In genomic region chr10:102113956-102114857, GRCh38 we compare ENCODE assay signal across 7 cellular contexts. TPM values are rescaled to one million over a fixed set of nuclear protein-coding genes. Genes with fewer than 3 reads are reported as not detected.
DNase-seq lines count a peak whose midpoint lies in the region; ATAC-seq, FAIRE-seq and TF ChIP-seq lines count a peak whose summit lies in the region.

No MANE protein-coding gene starts in this region.

- H3K27ac ChIP-seq in H1 (ENCODE audit: low read depth, low read length) (peak overlapping the region; percentile 65; the same call in 1 of the 2 replicates), muscle layer of colon (ENCODE audit: low read depth, low read length) (peak overlapping the region; percentile 63)

- CTCF ChIA-PET in H1 (lab: Charles Lee; ENCODE audit: partially characterized antibody), result interaction anchor here (0.6 to 7.9 kb wide), 16 partner anchors 9 to 507 kb away, joined by 3 to 86 read pairs (median 4); partner anchors contain the start of gene NOLC1

- peaks cover 9% of the 10 kb centered on the region for H3K23me2 ChIP-seq in H1 (ENCODE audit: low read depth, low read length)

- TF ChIP-seq RAD21 in H1 (IDR thresholded peaks at IDR 0.05 in 1 of 2, conservative IDR thresholded peaks at IDR 0.05 in 1 of 2; ENCODE audit: low read depth in 2 of 2, low read length in 2 of 2), result no peak

- no peak overlapping the region for H2BK20ac ChIP-seq in H1 (ENCODE audit: low read length)

- H3K36me3 ChIP-seq in H1 (ENCODE audit: control insufficient read depth in 2 of 4, insufficient read depth in 4 of 4, low read length in 3 of 4) (peaks cover 19 to 28% (median 23%) of the 10 kb centered on the region in 4 experiments), muscle layer of colon (ENCODE audit: insufficient read depth, low read length) (peaks cover 23% of the 10 kb centered on the region)

- H3K23ac ChIP-seq in H1 (ENCODE audit: insufficient read length), result no peak overlapping the region

- TF ChIP-seq EP300 in H1 (IDR thresholded peaks at IDR 0.05; ENCODE audit: borderline replicate concordance in 1 of 2, low read depth in 2 of 2, low read length in 2 of 2), result no peak

- POLR2A ChIA-PET in H1 (lab: Charles Lee; ENCODE audit: partially characterized antibody), result interaction anchor here (0.6 to 5.0 kb wide), 19 partner anchors 8 to 296 kb away, joined by 3 to 34 read pairs (median 4); partner anchors contain the start of genes NOLC1 and OGA

- H2BK120ac ChIP-seq in H1 (replicated peaks; ENCODE audit: low read depth, low read length), result no peak overlapping the region

- no peak overlapping the region for H2BK15ac ChIP-seq in H1 (ENCODE audit: low read length)

- H3K4ac ChIP-seq in H1 (replicated peaks; ENCODE audit: insufficient read length, low read depth, low read length), result no peak overlapping the region

- no peak for FAIRE-seq in H1 (lab: Jason Lieb, UNC)

- no peak overlapping the region for H2AK5ac ChIP-seq in H1 (ENCODE audit: low read depth, low read length)

- peaks cover 34 to 35% of the 10 kb centered on the region in 2 experiments for H4K20me1 ChIP-seq in H1 (replicated peaks in 1 of 2; ENCODE audit: control insufficient read depth in 1 of 2, insufficient read depth in 2 of 2, low read length in 2 of 2)

- H3K9ac ChIP-seq in H1 (replicated peaks in 1 of 4; ENCODE audit: extremely low read depth in 1 of 4, low read depth in 3 of 4, low read length in 3 of 4), result peak overlapping the region; percentile 38 to 83 (median 75); a peak in 6 of 7 replicates
- H3K9ac ChIP-seq in muscle layer of colon (ENCODE audit: low read length), result peak overlapping the region; percentile 34

- H3K9me3 ChIP-seq in H1 (ENCODE audit: insufficient read depth in 2 of 2, low read depth in 1 of 2, low read length in 1 of 2) (no peaks in the 10 kb centered on the region), muscle layer of colon (ENCODE audit: low read length) (no peaks in the 10 kb centered on the region)

- H3K14ac ChIP-seq in H1 (ENCODE audit: insufficient read length), result no peak overlapping the region

- peak overlapping the region; percentile 52; the same call in 1 of the 2 replicates for H4K8ac ChIP-seq in H1 (ENCODE audit: extremely low read depth, insufficient read depth, low read length)

- peaks cover 20% of the 10 kb centered on the region; the same call in 1 of the 2 replicates for H3K79me1 ChIP-seq in H1 (ENCODE audit: low read depth, low read length)

- H4K5ac ChIP-seq in H1 (ENCODE audit: insufficient read length, low read depth, low read length), result peak overlapping the region; percentile 26

- H3K27me3 ChIP-seq in H1 (replicated peaks in 1 of 4; ENCODE audit: control insufficient read depth in 3 of 4, extremely low read depth in 1 of 4, insufficient read depth in 3 of 4, low read length in 3 of 4) (no peaks in the 10 kb centered on the region), muscle layer of colon (ENCODE audit: control insufficient read depth in 1 of 2, insufficient read depth in 2 of 2, low read length in 2 of 2) (no peaks in the 10 kb centered on the region)

- no peak overlapping the region; the same call in 1 of the 2 replicates for H2BK5ac ChIP-seq in H1 (ENCODE audit: low read depth, low read length)

- no peak overlapping the region for H2AFZ ChIP-seq in H1 (ENCODE audit: low read length)

- H3K4me1 ChIP-seq in H1 (replicated peaks in 1 of 4; ENCODE audit: control insufficient read depth in 3 of 4, insufficient read depth in 4 of 4, low read length in 3 of 4) (peaks cover 22 to 48% (median 31%) of the 10 kb centered on the region in 4 experiments), muscle layer of colon (ENCODE audit: insufficient read depth, low read length) (peaks cover 56% of the 10 kb centered on the region)

- 2% methylated on average over 26 of the region's 45 CpGs; no CpG with 5 or more reads in 1 of the 2 experiments for WGBS in H1 (ENCODE audit: extremely low coverage in 1 of 2, insufficient coverage in 1 of 2, insufficient read length in 1 of 2, insufficient replicate concordance in 2 of 2, low coverage in 1 of 2, low lambda C conversion rate in 2 of 2, missing lambda C conversion rate in 1 of 2), 2 experiments

- DNase-seq in GM10266 (ENCODE audit: extremely low spot score) (peak; percentile 47), RPMI7951 (ENCODE audit: low read depth) (peak; percentile 26), H1 (ENCODE audit: low read depth in 1 of 2, low spot score in 2 of 2) (peak in 1 of 2 experiments; percentile 62), OCI-M2 (lab: John Stamatoyannopoulos, UW; ENCODE audit: unreplicated experiment) (no peak)

- H3K79me2 ChIP-seq in H1 (ENCODE audit: control insufficient read depth in 1 of 2, insufficient read depth in 2 of 2, low read length in 2 of 2), result peaks cover 24 to 80% of the 10 kb centered on the region in 2 experiments

- H2BK12ac ChIP-seq in H1 (ENCODE audit: low read depth, low read length), result no peak overlapping the region

- peak overlapping the region; percentile 76; the same call in 1 of the 2 replicates for H3K18ac ChIP-seq in H1 (ENCODE audit: extremely low read depth, low read length)

- peak overlapping the region; percentile 68 for H4K91ac ChIP-seq in H1 (replicated peaks; ENCODE audit: insufficient read length, low read length)

- TF ChIP-seq POLR2A in H1 (IDR thresholded peaks at IDR 0.05; ENCODE audit: control extremely low read depth in 1 of 2, low read depth in 2 of 2, low read length in 2 of 2), result no peak

- H3K4me3 ChIP-seq in H1 (ENCODE audit: extremely low read depth in 1 of 4, insufficient read depth in 2 of 4, low read depth in 3 of 4, low read length in 4 of 4) (peak overlapping the region; percentile 83 to 96 (median 88)), muscle layer of colon (ENCODE audit: low read depth in 1 of 2, low read length in 2 of 2) (peak overlapping the region; percentile 61 to 65)

- ATAC-seq in HG02623 (IDR thresholded peaks at IDR 0.05; ENCODE audit: unreplicated experiment) (peak; percentile 8), HG03469 (IDR thresholded peaks at IDR 0.05; ENCODE audit: unreplicated experiment) (no peak)

- peak overlapping the region; percentile 65 to 82 for H3K4me2 ChIP-seq in H1 (ENCODE audit: insufficient read depth in 1 of 2, low read depth in 2 of 2, low read length in 2 of 2)

- peak overlapping the region; percentile 56 for H3K56ac ChIP-seq in H1 (replicated peaks; ENCODE audit: insufficient read length, low read depth, low read length)

- no peak for TF ChIP-seq CTCF in GM10266 (IDR thresholded peaks at IDR 0.05; ENCODE audit: control insufficient read depth, insufficient read depth, low read depth, missing control alignments)
- TF ChIP-seq CTCF in H1 (IDR thresholded peaks at IDR 0.05; ENCODE audit: control extremely low read depth in 1 of 3, insufficient read depth in 1 of 3, low read depth in 1 of 3, low read length in 3 of 3), result no peak

RNA-seq across cellular contexts. Expression of gene LDB1, which starts 6.0 kb away (rescaled TPM):
- 17.2 and 19.6 TPM in 2 replicates for total RNA-seq in RPMI7951 (2014; rRNA removed; shearing (Covaris generic))
- total RNA-seq in H1 (2021; fragmentation: NEBNext Ultra II Directional; extraction: Animal tissue kit (Norgen Biotek cat#: 25700)), result 88.4 and 88.8 TPM in 2 replicates
- polyA plus RNA-seq in H1 (2011; rRNA removed), result 138 and 170 TPM in 2 replicates
- polyA plus RNA-seq in H1 (2011; cell fraction: cytosol; rRNA removed), result 134 TPM
- 345 TPM for polyA plus RNA-seq in H1 (2011; cell fraction: nucleus; rRNA removed)
- polyA plus RNA-seq in H1 (2012, experiment 1 of 2), result 91.5 to 105 TPM (median 97.6 TPM) in 4 replicates
- 61.4 TPM for polyA plus RNA-seq in H1 (2012, experiment 2 of 2)
- 72.4 TPM for polyA plus RNA-seq in H1 (2013, experiment 1 of 2)
- 63.4 TPM for polyA plus RNA-seq in H1 (2013, experiment 2 of 2)
- 136 and 173 TPM in 2 replicates for polyA minus RNA-seq in H1 (2011; rRNA and poly(A)+ RNA removed)
- 72.1 TPM for polyA minus RNA-seq in H1 (2011; cell fraction: cytosol; rRNA and poly(A)+ RNA removed)
- 91.2 TPM for polyA minus RNA-seq in H1 (2011; cell fraction: nucleus; rRNA and poly(A)+ RNA removed)

RNA-seq across cellular contexts. Expression of gene PPRC1, which starts 18.6 kb away (rescaled TPM):
- 10.6 and 14.7 TPM in 2 replicates for total RNA-seq in RPMI7951 (2014; rRNA removed; shearing (Covaris generic))
- 86.2 and 88.4 TPM in 2 replicates for total RNA-seq in H1 (2021; fragmentation: NEBNext Ultra II Directional; extraction: Animal tissue kit (Norgen Biotek cat#: 25700))
- polyA plus RNA-seq in H1 (2011; rRNA removed), result 46.5 and 65.3 TPM in 2 replicates
- polyA plus RNA-seq in H1 (2011; cell fraction: cytosol; rRNA removed), result 34.7 TPM
- polyA plus RNA-seq in H1 (2011; cell fraction: nucleus; rRNA removed), result 83.7 TPM
- 59.8 to 81.4 TPM (median 78.6 TPM) in 4 replicates for polyA plus RNA-seq in H1 (2012, experiment 1 of 2)
- 59.2 TPM for polyA plus RNA-seq in H1 (2012, experiment 2 of 2)
- 61.6 TPM for polyA plus RNA-seq in H1 (2013, experiment 1 of 2)
- 58.6 TPM for polyA plus RNA-seq in H1 (2013, experiment 2 of 2)
- polyA minus RNA-seq in H1 (2011; rRNA and poly(A)+ RNA removed), result 73.5 and 89.5 TPM in 2 replicates
- polyA minus RNA-seq in H1 (2011; cell fraction: cytosol; rRNA and poly(A)+ RNA removed), result 52.6 TPM
- polyA minus RNA-seq in H1 (2011; cell fraction: nucleus; rRNA and poly(A)+ RNA removed), result 53.6 TPM

RNA-seq across cellular contexts. Expression of gene NOLC1, which starts 38.0 kb away (rescaled TPM):
- total RNA-seq in RPMI7951 (2014; rRNA removed; shearing (Covaris generic)), result 31.2 and 41.1 TPM in 2 replicates
- total RNA-seq in H1 (2021; fragmentation: NEBNext Ultra II Directional; extraction: Animal tissue kit (Norgen Biotek cat#: 25700)), result 191 and 194 TPM in 2 replicates
- polyA plus RNA-seq in H1 (2011; rRNA removed), result 63.5 and 86.3 TPM in 2 replicates
- polyA plus RNA-seq in H1 (2011; cell fraction: cytosol; rRNA removed), result 167 TPM
- 72.4 TPM for polyA plus RNA-seq in H1 (2011; cell fraction: nucleus; rRNA removed)
- polyA plus RNA-seq in H1 (2012, experiment 1 of 2), result 146 to 155 TPM (median 150 TPM) in 4 replicates
- 11.2 TPM for polyA plus RNA-seq in H1 (2012, experiment 2 of 2)
- polyA plus RNA-seq in H1 (2013, experiment 1 of 2), result 180 TPM
- polyA plus RNA-seq in H1 (2013, experiment 2 of 2), result 184 TPM
- polyA minus RNA-seq in H1 (2011; rRNA and poly(A)+ RNA removed), result 81.9 and 106 TPM in 2 replicates
- 71.8 TPM for polyA minus RNA-seq in H1 (2011; cell fraction: cytosol; rRNA and poly(A)+ RNA removed)
- polyA minus RNA-seq in H1 (2011; cell fraction: nucleus; rRNA and poly(A)+ RNA removed), result 41.1 TPM

RNA-seq across cellular contexts. Expression of gene HPS6, which starts 49.1 kb away (rescaled TPM):
- 5.3 and 10.7 TPM in 2 replicates for total RNA-seq in RPMI7951 (2014; rRNA removed; shearing (Covaris generic))
- 16.2 and 17.7 TPM in 2 replicates for total RNA-seq in H1 (2021; fragmentation: NEBNext Ultra II Directional; extraction: Animal tissue kit (Norgen Biotek cat#: 25700))
- polyA plus RNA-seq in H1 (2011; rRNA removed), result 10.2 and 12.3 TPM in 2 replicates
- polyA plus RNA-seq in H1 (2011; cell fraction: cytosol; rRNA removed), result 8.5 TPM
- polyA plus RNA-seq in H1 (2011; cell fraction: nucleus; rRNA removed), result 9.5 TPM
- 7.7 to 13.0 TPM (median 11.5 TPM) in 4 replicates for polyA plus RNA-seq in H1 (2012, experiment 1 of 2)
- 14.0 TPM for polyA plus RNA-seq in H1 (2012, experiment 2 of 2)
- polyA plus RNA-seq in H1 (2013, experiment 1 of 2), result 8.3 TPM
- 8.2 TPM for polyA plus RNA-seq in H1 (2013, experiment 2 of 2)
- 8.9 and 10.7 TPM in 2 replicates for polyA minus RNA-seq in H1 (2011; rRNA and poly(A)+ RNA removed)
- 10.3 TPM for polyA minus RNA-seq in H1 (2011; cell fraction: cytosol; rRNA and poly(A)+ RNA removed)
- polyA minus RNA-seq in H1 (2011; cell fraction: nucleus; rRNA and poly(A)+ RNA removed), result 7.0 TPM

RNA-seq across cellular contexts. Expression of gene ARMH3, which starts 58.2 kb away (rescaled TPM):
- total RNA-seq in RPMI7951 (2014; rRNA removed; shearing (Covaris generic)), result 3.8 and 5.7 TPM in 2 replicates
- total RNA-seq in H1 (2021; fragmentation: NEBNext Ultra II Directional; extraction: Animal tissue kit (Norgen Biotek cat#: 25700)), result 16.1 and 18.3 TPM in 2 replicates
- 10.6 and 11.6 TPM in 2 replicates for polyA plus RNA-seq in H1 (2011; rRNA removed)
- 13.3 TPM for polyA plus RNA-seq in H1 (2011; cell fraction: cytosol; rRNA removed)
- 12.0 TPM for polyA plus RNA-seq in H1 (2011; cell fraction: nucleus; rRNA removed)
- 14.2 to 17.2 TPM (median 14.8 TPM) in 4 replicates for polyA plus RNA-seq in H1 (2012, experiment 1 of 2)
- 5.2 TPM for polyA plus RNA-seq in H1 (2012, experiment 2 of 2)
- polyA plus RNA-seq in H1 (2013, experiment 1 of 2), result 8.1 TPM
- polyA plus RNA-seq in H1 (2013, experiment 2 of 2), result 7.0 TPM
- polyA minus RNA-seq in H1 (2011; rRNA and poly(A)+ RNA removed), result 19.0 and 24.4 TPM in 2 replicates
- 12.8 TPM for polyA minus RNA-seq in H1 (2011; cell fraction: cytosol; rRNA and poly(A)+ RNA removed)
- 18.9 TPM for polyA minus RNA-seq in H1 (2011; cell fraction: nucleus; rRNA and poly(A)+ RNA removed)
